ENCODE assay signal across 14 cellular contexts in the genomic region with DNA sequence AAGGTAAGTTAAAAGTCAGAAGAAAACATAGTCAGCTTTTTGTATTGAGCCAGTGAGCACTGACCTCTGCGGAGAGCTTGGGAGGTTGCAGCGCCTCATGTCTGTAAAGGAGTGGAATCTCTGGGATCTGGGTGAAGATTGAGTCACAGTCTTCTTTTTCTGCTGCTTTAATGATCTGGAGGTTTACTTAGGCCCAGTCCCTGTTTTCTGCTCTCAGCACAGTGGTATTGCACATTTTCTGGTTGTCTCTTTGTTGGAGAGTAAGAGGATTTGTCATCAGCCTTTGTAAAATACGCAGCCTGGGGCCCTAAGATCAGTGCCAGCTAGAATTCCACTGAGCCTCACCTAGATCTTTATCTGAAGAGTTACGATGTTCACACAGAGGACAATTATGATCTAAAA. TPM values are rescaled to one million over a fixed set of nuclear protein-coding genes. Genes with fewer than 3 reads are reported as not detected.
DNase-seq lines count a peak whose midpoint lies in the region; ATAC-seq, FAIRE-seq and TF ChIP-seq lines count a peak whose summit lies in the region.
"Had no signal": no experiment of that assay in that cellular context is flagged by ENCODE, and none has a peak within 500 bp of the region (broad histone marks: within the 10 kb centered on the region; RNA-seq: fewer than 3 reads in every experiment).

No MANE protein-coding gene starts in this region.

- H2AFZ ChIP-seq in hepatocyte, result no peak overlapping the region

- peaks cover 5% of the 10 kb centered on the region for H3K4me1 Mint-ChIP-seq in activated T-helper 1 cell treated with anti-CD3 and anti-CD28 coated beads, Interleukin-12 subunit alpha, Interleukin-12 subunit beta, Interleukin-2, Interleukin-4 antibody, amounts not matched to agents 30 ng/mL and 10 ng/mL and 1 ng/mL, durations not matched to agents 14 hours and 24 hours and 36 hours (ENCODE audit: low read depth)

- H4K20me1 ChIP-seq in hepatocyte (ENCODE audit: insufficient read depth, poor library complexity, severe bottlenecking), result no peaks in the 10 kb centered on the region

- H3K4me3 Mint-ChIP-seq in activated T-helper 1 cell treated with anti-CD3 and anti-CD28 coated beads, Interleukin-12 subunit alpha, Interleukin-12 subunit beta, Interleukin-2, Interleukin-4 antibody, amounts not matched to agents 30 ng/mL and 10 ng/mL and 1 ng/mL, durations not matched to agents 14 hours and 24 hours and 36 hours, result no peak overlapping the region
- H3K4me3 Mint-ChIP-seq: natural killer cell had no signal

- DNase-seq in A549 (ENCODE audit: low read depth in 1 of 2, low spot score in 1 of 2) (peak; percentile 35 to 86), amniotic epithelial cell (ENCODE audit: low read depth) (peak; percentile 54), hepatocyte (ENCODE audit: low spot score) (peak; percentile 33), occipital lobe (lab: John Stamatoyannopoulos, UW) (no peak), HuH-7 (ENCODE audit: low spot score) (no peak)
- no peak for DNase-seq in activated T-helper 1 cell treated with anti-CD3 and anti-CD28 coated beads, Interleukin-12 subunit alpha, Interleukin-12 subunit beta, Interleukin-2, Interleukin-4 antibody, amounts not matched to agents 30 ng/mL and 10 ng/mL and 1 ng/mL, durations not matched to agents 14 hours and 24 hours and 36 hours (ENCODE audit: low spot score)
- no peak for DNase-seq in stimulated activated naive CD4-positive, alpha-beta T cell (lab: John Stamatoyannopoulos, UW)
- DNase-seq: AML-193; erythroblast; natural killer cell; NCI-H1436; stimulated activated naive CD8-positive, alpha-beta T cell treated with anti-CD3 and anti-CD28 coated beads, Interleukin-15, Interleukin-2, amounts not matched to agents 100 U/mL and 50 U/mL, for 24 hours had no signal

- H3K9me3 Mint-ChIP-seq in activated T-helper 1 cell treated with anti-CD3 and anti-CD28 coated beads, Interleukin-12 subunit alpha, Interleukin-12 subunit beta, Interleukin-2, Interleukin-4 antibody, amounts not matched to agents 30 ng/mL and 10 ng/mL and 1 ng/mL, durations not matched to agents 14 hours and 24 hours and 36 hours, result no peaks in the 10 kb centered on the region
- H3K9me3 Mint-ChIP-seq: natural killer cell had no signal

- no peaks in the 10 kb centered on the region for H3K27me3 ChIP-seq in hepatocyte

- intact Hi-C loops in activated T-helper 1 cell treated with anti-CD3 and anti-CD28 coated beads, Interleukin-12 subunit alpha, Interleukin-12 subunit beta, Interleukin-2, Interleukin-4 antibody, amounts not matched to agents 30 ng/mL and 10 ng/mL and 1 ng/mL, durations not matched to agents 14 hours and 24 hours and 36 hours (cut with micrococcal nuclease), result no loop called here

- no peak for TF ChIP-seq EP300 in A549 (IDR thresholded peaks at IDR 0.05)

- no peaks in the 10 kb centered on the region for H3K79me2 ChIP-seq in hepatocyte

- peaks cover 30% of the 10 kb centered on the region for H3K4me1 ChIP-seq in A549
- no peaks in the 10 kb centered on the region for H3K4me1 ChIP-seq in HEK293 (ENCODE audit: control insufficient read depth, insufficient read depth, low read length)
- peaks cover 7% of the 10 kb centered on the region for H3K4me1 ChIP-seq in hepatocyte (ENCODE audit: insufficient read depth)

- H3K4me2 ChIP-seq in A549 (peak overlapping the region; percentile 68), hepatocyte (no peak overlapping the region)

- H3K36me3 Mint-ChIP-seq in activated T-helper 1 cell treated with anti-CD3 and anti-CD28 coated beads, Interleukin-12 subunit alpha, Interleukin-12 subunit beta, Interleukin-2, Interleukin-4 antibody, amounts not matched to agents 30 ng/mL and 10 ng/mL and 1 ng/mL, durations not matched to agents 14 hours and 24 hours and 36 hours (ENCODE audit: low read depth), result peaks cover 13% of the 10 kb centered on the region
- H3K36me3 Mint-ChIP-seq: natural killer cell had no signal

- H3K27ac Mint-ChIP-seq in activated T-helper 1 cell treated with anti-CD3 and anti-CD28 coated beads, Interleukin-12 subunit alpha, Interleukin-12 subunit beta, Interleukin-2, Interleukin-4 antibody, amounts not matched to agents 30 ng/mL and 10 ng/mL and 1 ng/mL, durations not matched to agents 14 hours and 24 hours and 36 hours, result no peak overlapping the region

- no peaks in the 10 kb centered on the region for H3K27me3 Mint-ChIP-seq in activated T-helper 1 cell treated with anti-CD3 and anti-CD28 coated beads, Interleukin-12 subunit alpha, Interleukin-12 subunit beta, Interleukin-2, Interleukin-4 antibody, amounts not matched to agents 30 ng/mL and 10 ng/mL and 1 ng/mL, durations not matched to agents 14 hours and 24 hours and 36 hours (ENCODE audit: insufficient read depth)

- POLR2A ChIA-PET in A549 (lab: Yijun Ruan, JAX), result interaction anchor here (0.9 to 1.8 kb wide), 2 partner anchors 126 to 209 kb away, joined by 3 to 4 read pairs; no protein-coding TSS in a partner anchor
- POLR2A ChIA-PET in HEK293 (lab: Yijun Ruan, JAX), result no interaction called here

- H3K4me3 ChIP-seq in A549 (no peak overlapping the region), HEK293 (ENCODE audit: low read depth, low read length) (no peak overlapping the region), hepatocyte (no peak overlapping the region)

- peak; percentile 28 to 29; a peak in 2 of 5 replicates for TF ChIP-seq RAD21 in A549 (conservative IDR thresholded peaks at IDR 0.05 in 1 of 2, IDR thresholded peaks at IDR 0.05 in 1 of 2)

- peak; percentile 81 to 92 for ATAC-seq in A549
- ATAC-seq: natural killer cell; stimulated activated naive CD8-positive, alpha-beta T cell treated with anti-CD3 and anti-CD28 coated beads, Interleukin-15, Interleukin-2, amounts not matched to agents 100 U/mL and 50 U/mL, for 24 hours had no signal

- no peak for TF ChIP-seq POLR2A in A549 (IDR thresholded peaks at IDR 0.05; ENCODE audit: low read length)

- H3K27ac ChIP-seq in A549 (peak overlapping the region; percentile 59 to 73), HEK293 (ENCODE audit: extremely low read depth, low read depth, low read length) (no peak overlapping the region), hepatocyte (peak overlapping the region; percentile 50)

- peaks cover 0 to 16% of the 10 kb centered on the region in 2 experiments; a peak in 1 of 3 replicates for H3K36me3 ChIP-seq in HEK293 (ENCODE audit: control insufficient read depth in 2 of 2, insufficient read depth in 1 of 2, low read length in 2 of 2)
- no peaks in the 10 kb centered on the region for H3K36me3 ChIP-seq in hepatocyte (replicated peaks; ENCODE audit: insufficient read depth, low read depth)

- no peaks in the 10 kb centered on the region for H3K9me2 ChIP-seq in hepatocyte (replicated peaks; ENCODE audit: insufficient read depth)

- CTCF ChIA-PET in A549 (lab: Yijun Ruan, JAX), result interaction anchor here (0.9 to 5.1 kb wide), 11 partner anchors 9 to 424 kb away, joined by 3 to 26 read pairs (median 4); no protein-coding TSS in a partner anchor
- CTCF ChIA-PET in HEK293 (lab: Yijun Ruan, JAX), result interaction anchor here (0.5 to 3.0 kb wide), 6 partner anchors 16 to 911 kb away, joined by 3 to 17 read pairs (median 3); no protein-coding TSS in a partner anchor

- TF ChIP-seq CTCF in A549 (IDR thresholded peaks at IDR 0.05), result peak; percentile 32; the same call in 2 of the 3 replicates
- TF ChIP-seq CTCF in HEK293 (tag by site-specific recombination; IDR thresholded peaks at IDR 0.05), result no peak
- TF ChIP-seq CTCF in hepatocyte (IDR thresholded peaks at IDR 0.05; ENCODE audit: poor library complexity), result peak; percentile 14

- WGBS in A549 (ENCODE audit: missing lambda C conversion rate), result 39% methylated on average over 4 of the region's 4 CpGs
- 70% methylated on average over 4 of the region's 4 CpGs for WGBS in hepatocyte (ENCODE audit: low lambda C conversion rate, missing lambda C conversion rate)

- H3K9me3 ChIP-seq in A549 (no peaks in the 10 kb centered on the region), HEK293 (ENCODE audit: control insufficient read depth, insufficient read depth, low read depth, low read length) (no peaks in the 10 kb centered on the region), hepatocyte (ENCODE audit: low read depth) (no peaks in the 10 kb centered on the region)

- no peak for FAIRE-seq in A549 (lab: Jason Lieb, UNC)

TF ChIP-seq in A549, 52 proteins besides CTCF, POLR2A, EP300 and RAD21 (continues in another document):
- TF ChIP-seq RFX5 (IDR thresholded peaks at IDR 0.05), result no peak
- TF ChIP-seq, protein P1, sequence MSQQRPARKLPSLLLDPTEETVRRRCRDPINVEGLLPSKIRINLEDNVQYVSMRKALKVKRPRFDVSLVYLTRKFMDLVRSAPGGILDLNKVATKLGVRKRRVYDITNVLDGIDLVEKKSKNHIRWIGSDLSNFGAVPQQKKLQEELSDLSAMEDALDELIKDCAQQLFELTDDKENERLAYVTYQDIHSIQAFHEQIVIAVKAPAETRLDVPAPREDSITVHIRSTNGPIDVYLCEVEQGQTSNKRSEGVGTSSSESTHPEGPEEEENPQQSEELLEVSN (IDR thresholded peaks at IDR 0.05; ENCODE audit: borderline replicate concordance, low read depth), result no peak
- no peak for TF ChIP-seq NR3C1 (IDR thresholded peaks at IDR 0.05)
- no peak for TF ChIP-seq FOSL2 (IDR thresholded peaks at IDR 0.05)
- peak; percentile 37 for TF ChIP-seq FOSL2 (CRISPR knock-in tag; IDR thresholded peaks at IDR 0.05)
- no peak for TF ChIP-seq JUN (IDR thresholded peaks at IDR 0.05)

RNA-seq across cellular contexts. Expression of a gene that starts 58.3 kb away (rescaled TPM):
- not detected in 2 replicates for polyA plus RNA-seq in A549 (2011; rRNA removed)
- polyA plus RNA-seq in A549 (2012; cell fraction: cytosol; rRNA removed), result 0.03 TPM in 1 of 2 replicates, not detected in the other
- polyA plus RNA-seq in A549 (2012; cell fraction: nucleus; rRNA removed), result 0.07 TPM in 2 replicates
- polyA plus RNA-seq in A549 (2017; fragmentation: RNase III; extraction: RNeasy Plus Mini Kit Qiagen cat#74134 plus additional on column Dnase treatment), result 0.05 TPM in 1 of 3 replicates, not detected in the others
- polyA minus RNA-seq in A549 (2011; rRNA and poly(A)+ RNA removed), result not detected in 2 replicates
- 0.17 TPM in 1 of 2 replicates, not detected in the other for total RNA-seq in hepatocyte
- not detected in 2 replicates for polyA plus RNA-seq in hepatocyte
- not detected in 2 replicates for total RNA-seq in activated T-helper 1 cell treated with anti-CD3 and anti-CD28 coated beads, Interleukin-12 subunit alpha, Interleukin-12 subunit beta, Interleukin-2, Interleukin-4 antibody, amounts not matched to agents 30 ng/mL and 10 ng/mL and 1 ng/mL, durations not matched to agents 14 hours and 24 hours and 36 hours
- total RNA-seq in occipital lobe, result not detected
- total RNA-seq: natural killer cell, OCI-LY7 had no signal

Comparison
In these comparisons a context has a peak if more than half of its experiments do, and no peak if none do; other contexts are left out.
1. DNase-seq: peak in A549 (2 of 2), amniotic epithelial cell (single experiment) and hepatocyte (single experiment); none in activated T-helper 1 cell treated with anti-CD3 and anti-CD28 coated beads, Interleukin-12 subunit alpha, Interleukin-12 subunit beta, Interleukin-2, Interleukin-4 antibody, amounts not matched to agents 30 ng/mL and 10 ng/mL and 1 ng/mL, durations not matched to agents 14 hours and 24 hours and 36 hours (single experiment), occipital lobe (single experiment), stimulated activated naive CD4-positive, alpha-beta T cell (0 of 6) and HuH-7 (single experiment).